ENCODE assay signal across 16 cellular contexts in genomic region chr5:155546075-155546474, GRCh38.
"Had no signal": no experiment of that assay in that cellular context is flagged by ENCODE, and none has a peak within 500 bp of the region (broad histone marks: within the 10 kb centered on the region; RNA-seq: fewer than 3 reads in every experiment).

No MANE protein-coding gene starts in this region.

- H3K27me3 ChIP-seq: heart left ventricle, neutrophil, tibial artery, uterus had no signal

- ATAC-seq: activated CD8-positive, alpha-beta T cell treated with anti-CD3 and anti-CD28 coated beads, Interleukin-2, amount 10 ng/mL, durations not matched to agents 7 days and 5 days; heart left ventricle; left colon; mucosa of descending colon; naive thymus-derived CD8-positive, alpha-beta T cell had no signal

- H3K4me1 ChIP-seq: heart left ventricle, tibial artery, uterus had no signal

- H3K36me3 Mint-ChIP-seq: activated naive CD8-positive, alpha-beta T cell treated with anti-CD3 and anti-CD28 coated beads, Interleukin-2, amount 10 ng/mL, durations not matched to agents 7 days and 5 days had no signal

- H3K36me3 ChIP-seq: heart left ventricle, neutrophil, tibial artery, uterus had no signal

- H3K4me3 Mint-ChIP-seq: activated CD8-positive, alpha-beta T cell treated with anti-CD3 and anti-CD28 coated beads, Interleukin-2, amount 10 ng/mL, durations not matched to agents 7 days and 5 days; activated naive CD8-positive, alpha-beta T cell treated with anti-CD3 and anti-CD28 coated beads, Interleukin-2, amount 10 ng/mL, durations not matched to agents 7 days and 5 days; naive thymus-derived CD8-positive, alpha-beta T cell had no signal

- DNase-seq: activated CD4-positive, alpha-beta T cell treated with anti-CD3 and anti-CD28 coated beads for 48 hours; activated CD8-positive, alpha-beta memory T cell treated with anti-CD3 and anti-CD28 coated beads, Interleukin-2, amount 50 U/mL, for 48 hours; activated CD8-positive, alpha-beta T cell treated with anti-CD3 and anti-CD28 coated beads, Interleukin-2, amount 10 ng/mL, durations not matched to agents 7 days and 5 days; activated naive CD8-positive, alpha-beta T cell treated with anti-CD3 and anti-CD28 coated beads, Interleukin-2, amount 10 ng/mL, durations not matched to agents 7 days and 5 days; aorta; foreskin melanocyte; heart left ventricle; left colon; mucosa of descending colon; naive thymus-derived CD8-positive, alpha-beta T cell; posterior cingulate gyrus; stimulated activated CD4-positive, alpha-beta T cell treated with anti-CD3 and anti-CD28 coated beads, Interleukin-4, amount 100 ng/mL, for 4 hours; tibial artery; uterus had no signal

- H3K27ac Mint-ChIP-seq: activated CD8-positive, alpha-beta T cell treated with anti-CD3 and anti-CD28 coated beads, Interleukin-2, amount 10 ng/mL, durations not matched to agents 7 days and 5 days; activated naive CD8-positive, alpha-beta T cell treated with anti-CD3 and anti-CD28 coated beads, Interleukin-2, amount 10 ng/mL, durations not matched to agents 7 days and 5 days; naive thymus-derived CD8-positive, alpha-beta T cell had no signal

- H3K4me3 ChIP-seq: heart left ventricle, mucosa of descending colon, skin epidermis, tibial artery, uterus had no signal

- H3K27me3 Mint-ChIP-seq: activated naive CD8-positive, alpha-beta T cell treated with anti-CD3 and anti-CD28 coated beads, Interleukin-2, amount 10 ng/mL, durations not matched to agents 7 days and 5 days had no signal

- H3K27ac ChIP-seq: heart left ventricle, neutrophil, skin epidermis, tibial artery, uterus had no signal

- H3K4me1 Mint-ChIP-seq: activated naive CD8-positive, alpha-beta T cell treated with anti-CD3 and anti-CD28 coated beads, Interleukin-2, amount 10 ng/mL, durations not matched to agents 7 days and 5 days; naive thymus-derived CD8-positive, alpha-beta T cell had no signal
